In genomic region chr16:20704281-20704680, GRCh38 we compare ENCODE assay signal across 18 cellular contexts. TPM values are rescaled to one million over a fixed set of nuclear protein-coding genes. Genes with fewer than 3 reads are reported as not detected.
"Had no signal": no experiment of that assay in that cellular context is flagged by ENCODE, and none has a peak within 500 bp of the region (broad histone marks: within the 10 kb centered on the region; RNA-seq: fewer than 3 reads in every experiment).

No MANE protein-coding gene starts in this region.

- DNase-seq: activated CD4-positive, alpha-beta T cell treated with anti-CD3 and anti-CD28 coated beads for 36 hours; activated CD8-positive, alpha-beta memory T cell treated with anti-CD3 and anti-CD28 coated beads, Interleukin-2, amount 50 U/mL, for 4 hours; activated CD8-positive, alpha-beta T cell treated with anti-CD3 and anti-CD28 coated beads for 36 hours; activated gamma-delta T cell treated with Interleukin-2 at 50 U/mL for 16 hours; activated naive CD8-positive, alpha-beta T cell treated with anti-CD3 and anti-CD28 coated beads for 36 hours; activated T-cell treated with anti-CD3 and anti-CD28 coated beads, Interleukin-2, amount 50 U/mL, for 72 hours; endodermal cell; foreskin fibroblast; immature natural killer cell; left cardiac atrium; nephron progenitor cell; retina; SW 1271; upper lobe of left lung had no signal

- H3K36me3 ChIP-seq: esophagus muscularis mucosa, upper lobe of left lung had no signal

- H3K27ac ChIP-seq: skin epidermis, upper lobe of left lung had no signal

- H3K27ac Mint-ChIP-seq: activated CD4-positive, alpha-beta T cell treated with anti-CD3 and anti-CD28 coated beads for 36 hours; activated CD8-positive, alpha-beta T cell treated with anti-CD3 and anti-CD28 coated beads for 36 hours; activated naive CD8-positive, alpha-beta T cell treated with anti-CD3 and anti-CD28 coated beads for 36 hours; activated T-cell treated with anti-CD3 and anti-CD28 coated beads, Interleukin-2, amount 50 U/mL, for 72 hours; endodermal cell; immature natural killer cell; nephron progenitor cell; T-helper 2 cell treated with Interferon-gamma antibody and Interleukin-4, amounts not matched to agents 5 μg/mL and 100 μg/mL, for 36 hours had no signal

- H3K27me3 ChIP-seq: esophagus muscularis mucosa, upper lobe of left lung had no signal

- H3K4me1 ChIP-seq: esophagus muscularis mucosa, upper lobe of left lung had no signal

- ATAC-seq: activated CD4-positive, alpha-beta T cell treated with anti-CD3 and anti-CD28 coated beads for 36 hours; activated CD8-positive, alpha-beta T cell treated with anti-CD3 and anti-CD28 coated beads for 36 hours; activated T-cell treated with anti-CD3 and anti-CD28 coated beads, Interleukin-2, amount 50 U/mL, for 72 hours; left cardiac atrium had no signal

- H3K4me3 Mint-ChIP-seq: activated CD4-positive, alpha-beta T cell treated with anti-CD3 and anti-CD28 coated beads for 36 hours; activated CD8-positive, alpha-beta T cell treated with anti-CD3 and anti-CD28 coated beads for 36 hours; activated naive CD8-positive, alpha-beta T cell treated with anti-CD3 and anti-CD28 coated beads for 36 hours; activated T-cell treated with anti-CD3 and anti-CD28 coated beads, Interleukin-2, amount 50 U/mL, for 72 hours; endodermal cell; immature natural killer cell; nephron progenitor cell; T-helper 2 cell treated with Interferon-gamma antibody and Interleukin-4, amounts not matched to agents 5 μg/mL and 100 μg/mL, for 36 hours had no signal

- H3K9me3 ChIP-seq: esophagus muscularis mucosa, upper lobe of left lung had no signal

- H3K4me1 Mint-ChIP-seq: activated CD4-positive, alpha-beta T cell treated with anti-CD3 and anti-CD28 coated beads for 36 hours; activated naive CD8-positive, alpha-beta T cell treated with anti-CD3 and anti-CD28 coated beads for 36 hours; endodermal cell; immature natural killer cell; nephron progenitor cell had no signal

- H3K4me3 ChIP-seq: esophagus muscularis mucosa, skin epidermis, upper lobe of left lung had no signal

- H3K9me3 Mint-ChIP-seq: activated T-cell treated with anti-CD3 and anti-CD28 coated beads, Interleukin-2, amount 50 U/mL, for 72 hours; endodermal cell; immature natural killer cell; T-helper 2 cell treated with Interferon-gamma antibody and Interleukin-4, amounts not matched to agents 5 μg/mL and 100 μg/mL, for 36 hours had no signal

- H3K27me3 Mint-ChIP-seq: activated CD8-positive, alpha-beta T cell treated with anti-CD3 and anti-CD28 coated beads for 36 hours; activated naive CD8-positive, alpha-beta T cell treated with anti-CD3 and anti-CD28 coated beads for 36 hours had no signal

RNA-seq across cellular contexts. Expression of gene ACSM1, which starts 6.8 kb away (rescaled TPM):
- total RNA-seq: activated CD4-positive, alpha-beta T cell treated with anti-CD3 and anti-CD28 coated beads for 36 hours; activated CD8-positive, alpha-beta T cell treated with anti-CD3 and anti-CD28 coated beads for 36 hours; dermis microvascular lymphatic vessel endothelial cell; left cardiac atrium had no signal
